ENCODE assay signal across 17 cellular contexts in genomic region chr5:10866913-10867312, GRCh38.
A peak's percentile ranks its signal among the peaks of the same experiment; 100 is the strongest.
DNase-seq lines count a peak whose midpoint lies in the region; ATAC-seq, FAIRE-seq and TF ChIP-seq lines count a peak whose summit lies in the region.
"Had no signal": no experiment of that assay in that cellular context is flagged by ENCODE, and none has a peak within 500 bp of the region (broad histone marks: within the 10 kb centered on the region; RNA-seq: fewer than 3 reads in every experiment).

No MANE protein-coding gene starts in this region.

- in situ Hi-C loops in astrocyte of the cerebellum (cut with HindIII; ENCODE audit: low sequenced_read_pairs) = loop anchor here (25.0 kb wide), 2 partner anchors 320 to 405 kb away; no protein-coding TSS in a partner anchor

- H3K4me1 ChIP-seq in psoas muscle = no peaks in the 10 kb centered on the region
- H3K4me1 ChIP-seq: prostate gland had no signal

- no peak for FAIRE-seq in D721Med (lab: Jason Lieb, UNC)
- FAIRE-seq: GM12892 had no signal

- TF ChIP-seq CTCF in D721Med (IDR thresholded peaks at IDR 0.05; ENCODE audit: insufficient read depth, missing control alignments) (peak; percentile 32), LNCaP clone FGC (IDR thresholded peaks at IDR 0.05; ENCODE audit: control insufficient read depth, extremely low read depth, insufficient read depth) (0 out of 2 replicates have a peak, but pooled peaks have one; percentile 5), astrocyte of the cerebellum (IDR thresholded peaks at IDR 0.05; ENCODE audit: low read depth, low read length, missing control alignments) (peak; percentile 37), psoas muscle (IDR thresholded peaks at IDR 0.05) (no peak)

- intact Hi-C loops in psoas muscle (cut with DNase I) = no loop called here

- H3K27ac ChIP-seq in psoas muscle = no peak overlapping the region
- H3K27ac ChIP-seq: prostate gland had no signal

- 38 to 51% (median 49%) methylated on average over 4 of the region's 4 CpGs for WGBS in psoas muscle, 3 donors

- H3K4me3 ChIP-seq in LNCaP clone FGC (ENCODE audit: low read depth, low read length) (no peak overlapping the region), astrocyte of the cerebellum (ENCODE audit: low read depth, low read length) (no peak overlapping the region), psoas muscle (no peak overlapping the region)
- H3K4me3 ChIP-seq: prostate gland had no signal

- H3K36me3 ChIP-seq in psoas muscle (ENCODE audit: insufficient read depth in 1 of 2, low read depth in 1 of 2) = no peaks in the 10 kb centered on the region
- H3K36me3 ChIP-seq: prostate gland had no signal

- H3K27me3 ChIP-seq in psoas muscle (ENCODE audit: insufficient read depth in 3 of 3, low read length in 2 of 3) = peaks cover 2 to 4% (median 3%) of the 10 kb centered on the region in 3 donors

- ATAC-seq in GM21381 (IDR thresholded peaks at IDR 0.05; ENCODE audit: unreplicated experiment) (no peak), psoas muscle (no peak)
- ATAC-seq: esophagus mucosa; left cardiac atrium; naive thymus-derived CD4-positive, alpha-beta T cell had no signal

- DNase-seq in D721Med (ENCODE audit: insufficient read length, low spot score) (no peak), LNCaP clone FGC (ENCODE audit: low read depth) (no peak), astrocyte of the cerebellum (ENCODE audit: low read depth) (no peak), medulla oblongata (ENCODE audit: extremely low spot score) (peak; percentile 25), CD1c-positive myeloid dendritic cell (ENCODE audit: extremely low spot score) (no peak), kidney glomerular epithelial cell (lab: John Stamatoyannopoulos, UW) (no peak), psoas muscle (no peak)
- DNase-seq: activated effector memory CD4-positive, alpha-beta T cell treated with Interleukin-2 at 50 U/mL for 16 hours; anterior cingulate cortex; CD4-positive, alpha-beta T cell; left cardiac atrium; naive thymus-derived CD4-positive, alpha-beta T cell; NCI-H2029 had no signal

- H3K9me3 ChIP-seq in psoas muscle = no peaks in the 10 kb centered on the region
- H3K9me3 ChIP-seq: prostate gland had no signal
